In genomic region chr9:89757776-89758528, GRCh38 we compare ENCODE assay signal across 15 cellular contexts.
"Had no signal": no experiment of that assay in that cellular context is flagged by ENCODE, and none has a peak within 500 bp of the region (broad histone marks: within the 10 kb centered on the region; RNA-seq: fewer than 3 reads in every experiment).

No MANE protein-coding gene starts in this region.

- H3K36me3 ChIP-seq: breast epithelium, heart right ventricle, stomach, thyroid gland had no signal

- H3K27ac ChIP-seq: coronary artery, heart right ventricle, stomach, thyroid gland had no signal

- DNase-seq: central memory CD4-positive, alpha-beta T cell; effector CD8-positive, alpha-beta T cell; foreskin melanocyte; hypothalamus; mammary epithelial cell; natural killer cell; right cardiac atrium; stimulated activated CD4-positive, alpha-beta T cell treated with anti-CD3 and anti-CD28 coated beads, Interleukin-2, amount 100 ng/mL, for 24 hours; stimulated activated CD4-positive, alpha-beta T cell treated with anti-CD3 and anti-CD28 coated beads, Interleukin-4, amount 100 ng/mL, for 4 hours; stimulated activated naive B cell treated with anti-CD40 and anti-IgM and Interleukin-4, amounts not matched to agents 10 μg/mL and 1 μg/mL and 100 μg/mL, for 72 hours had no signal

- ATAC-seq: natural killer cell; stimulated activated naive B cell treated with anti-CD40 and anti-IgM and Interleukin-4, amounts not matched to agents 10 μg/mL and 1 μg/mL and 100 μg/mL, for 72 hours had no signal

- H3K9me3 ChIP-seq: breast epithelium, heart right ventricle, stomach, thyroid gland had no signal

- H3K27me3 ChIP-seq: heart right ventricle, stomach, thyroid gland had no signal

- H3K4me3 ChIP-seq: breast epithelium, coronary artery, heart right ventricle, stomach, thyroid gland had no signal
